In genomic region chr4:3283916-3284315, GRCh38 we compare ENCODE assay signal across 1 cellular context.
TF ChIP-seq lines count a peak whose summit lies in the region.

No MANE protein-coding gene starts in this region.

TF ChIP-seq in WTC11, 78 proteins besides CTCF, POLR2A, EP300 and RAD21 (continued from another document):
- TF ChIP-seq MLX (CRISPR knock-in tag; IDR thresholded peaks at IDR 0.05) = no peak
- TF ChIP-seq PREB (CRISPR knock-in tag; IDR thresholded peaks at IDR 0.05; ENCODE audit: borderline replicate concordance) = no peak
- no peak for TF ChIP-seq SMAD3 (CRISPR knock-in tag; IDR thresholded peaks at IDR 0.05; ENCODE audit: borderline replicate concordance)
- no peak for TF ChIP-seq E2F4 (CRISPR knock-in tag; IDR thresholded peaks at IDR 0.05; ENCODE audit: borderline replicate concordance, low read depth)
- TF ChIP-seq TP53 (CRISPR knock-in tag; IDR thresholded peaks at IDR 0.05) = no peak
- TF ChIP-seq ESRRA (CRISPR knock-in tag; IDR thresholded peaks at IDR 0.05; ENCODE audit: borderline replicate concordance) = no peak
- TF ChIP-seq FOXP1 (CRISPR knock-in tag; IDR thresholded peaks at IDR 0.05; ENCODE audit: borderline replicate concordance) = no peak
- no peak for TF ChIP-seq SP1 (CRISPR knock-in tag; conservative IDR thresholded peaks at IDR 0.05)
- no peak for TF ChIP-seq USF1 (CRISPR knock-in tag; IDR thresholded peaks at IDR 0.05)
